Comparison of ENCODE assay signal across 8 cellular contexts in genomic region chr1:244047739-244048565, GRCh38. TPM values are rescaled to one million over a fixed set of nuclear protein-coding genes. Genes with fewer than 3 reads are reported as not detected.
A peak's percentile ranks its signal among the peaks of the same experiment; 100 is the strongest.
DNase-seq lines count a peak whose midpoint lies in the region; ATAC-seq and TF ChIP-seq lines count a peak whose summit lies in the region.

No MANE protein-coding gene starts in this region.

- H3K36me3 ChIP-seq in BLaER1 treated with 17β-estradiol and CSF1 and Interleukin-3, amounts not matched to agents 10 nM and 100 nM, result no peaks in the 10 kb centered on the region

- peak overlapping the region; percentile 80 to 92 (median 89) for H3K27ac ChIP-seq in BLaER1 treated with 17β-estradiol and CSF1 and Interleukin-3, amounts not matched to agents 10 nM and 100 nM
- H3K27ac ChIP-seq in coronary artery, result peak overlapping the region; percentile 98 to 100

- H3K4me3 Mint-ChIP-seq in activated CD4-positive, alpha-beta T cell treated with anti-CD3 and anti-CD28 coated beads, Interleukin-2, amount 10 ng/mL, durations not matched to agents 24 days and 14 days, result peak overlapping the region; percentile 97

- ATAC-seq in GM19328 (IDR thresholded peaks at IDR 0.05; ENCODE audit: unreplicated experiment), result peak; percentile 74
- ATAC-seq in HG03469 (IDR thresholded peaks at IDR 0.05; ENCODE audit: unreplicated experiment), result peak; percentile 56

- intact Hi-C loops in activated CD4-positive, alpha-beta T cell treated with anti-CD3 and anti-CD28 coated beads, Interleukin-2, amount 10 ng/mL, durations not matched to agents 24 days and 14 days (cut with micrococcal nuclease), result loop anchor here (1.0 to 10.0 kb wide), 8 partner anchors 199 to 924 kb away; partner anchors contain the start of genes CEP170, COX20 and DESI2

- peaks cover 41 to 51% (median 48%) of the 10 kb centered on the region in 10 experiments for H3K4me1 ChIP-seq in BLaER1 treated with 17β-estradiol and CSF1 and Interleukin-3, amounts not matched to agents 10 nM and 100 nM

- H3K27me3 ChIP-seq in BLaER1 treated with 17β-estradiol and CSF1 and Interleukin-3, amounts not matched to agents 10 nM and 100 nM, result no peaks in the 10 kb centered on the region

- H3K4me1 Mint-ChIP-seq in activated CD4-positive, alpha-beta T cell treated with anti-CD3 and anti-CD28 coated beads, Interleukin-2, amount 10 ng/mL, durations not matched to agents 24 days and 14 days, result peaks cover 28% of the 10 kb centered on the region

- peaks cover 47% of the 10 kb centered on the region for H3K27me3 Mint-ChIP-seq in activated CD4-positive, alpha-beta T cell treated with anti-CD3 and anti-CD28 coated beads, Interleukin-2, amount 10 ng/mL, durations not matched to agents 24 days and 14 days

- no peaks in the 10 kb centered on the region for H3K9me3 Mint-ChIP-seq in activated CD4-positive, alpha-beta T cell treated with anti-CD3 and anti-CD28 coated beads, Interleukin-2, amount 10 ng/mL, durations not matched to agents 24 days and 14 days

- no peaks in the 10 kb centered on the region for H3K9me3 ChIP-seq in BLaER1 treated with 17β-estradiol and CSF1 and Interleukin-3, amounts not matched to agents 10 nM and 100 nM (replicated peaks in 1 of 11)

- peaks cover 2% of the 10 kb centered on the region for H3K36me3 Mint-ChIP-seq in activated CD4-positive, alpha-beta T cell treated with anti-CD3 and anti-CD28 coated beads, Interleukin-2, amount 10 ng/mL, durations not matched to agents 24 days and 14 days (ENCODE audit: low read depth)

- peak overlapping the region; percentile 95 for H3K27ac Mint-ChIP-seq in activated CD4-positive, alpha-beta T cell treated with anti-CD3 and anti-CD28 coated beads, Interleukin-2, amount 10 ng/mL, durations not matched to agents 24 days and 14 days

- DNase-seq in NCI-H526 (lab: John Stamatoyannopoulos, UW) (peak; percentile 96 to 97), coronary artery (ENCODE audit: low spot score) (peak; percentile 100), left kidney (ENCODE audit: low read depth, low spot score) (peak; percentile 100)
- peak; percentile 97 for DNase-seq in activated CD4-positive, alpha-beta T cell treated with anti-CD3 and anti-CD28 coated beads, Interleukin-2, amount 10 ng/mL, durations not matched to agents 24 days and 14 days
- DNase-seq in stimulated activated CD4-positive, alpha-beta T cell treated with anti-CD3 and anti-CD28 coated beads, Interleukin-1b, Interleukin-23, amount 100 ng/mL, for 48 hours, result peak; percentile 97

- H3K4me2 ChIP-seq in BLaER1 treated with 17β-estradiol and CSF1 and Interleukin-3, amounts not matched to agents 10 nM and 100 nM, result peak overlapping the region; percentile 78 to 97 (median 88)

- peak overlapping the region; percentile 80 to 93 (median 88) for H3K4me3 ChIP-seq in BLaER1 treated with 17β-estradiol and CSF1 and Interleukin-3, amounts not matched to agents 10 nM and 100 nM
- peak overlapping the region; percentile 90 for H3K4me3 ChIP-seq in coronary artery

- H3K9ac ChIP-seq in BLaER1 treated with 17β-estradiol and CSF1 and Interleukin-3, amounts not matched to agents 10 nM and 100 nM, result peak overlapping the region; percentile 82 to 91 (median 88)

- H4K20me1 ChIP-seq in BLaER1 treated with 17β-estradiol and CSF1 and Interleukin-3, amounts not matched to agents 10 nM and 100 nM, result peaks cover 16 to 36% (median 33%) of the 10 kb centered on the region in 11 experiments; a peak in 19 of 22 replicates

- no peak for TF ChIP-seq CTCF in coronary artery (IDR thresholded peaks at IDR 0.05)

RNA-seq across cellular contexts. Expression of gene ZBTB18, which starts 3.1 kb away (rescaled TPM):
- 5.5 TPM in 2 replicates for total RNA-seq in activated CD4-positive, alpha-beta T cell treated with anti-CD3 and anti-CD28 coated beads, Interleukin-2, amount 10 ng/mL, durations not matched to agents 24 days and 14 days

Comparison
In these comparisons a context has a peak if more than half of its experiments do, and no peak if none do; other contexts are left out.
1. Peak in every context shown above with its lines: DNase-seq, ATAC-seq, H3K4me3 ChIP-seq and H3K27ac ChIP-seq.